ENCODE assay signal across 40 cellular contexts in the genomic region with DNA sequence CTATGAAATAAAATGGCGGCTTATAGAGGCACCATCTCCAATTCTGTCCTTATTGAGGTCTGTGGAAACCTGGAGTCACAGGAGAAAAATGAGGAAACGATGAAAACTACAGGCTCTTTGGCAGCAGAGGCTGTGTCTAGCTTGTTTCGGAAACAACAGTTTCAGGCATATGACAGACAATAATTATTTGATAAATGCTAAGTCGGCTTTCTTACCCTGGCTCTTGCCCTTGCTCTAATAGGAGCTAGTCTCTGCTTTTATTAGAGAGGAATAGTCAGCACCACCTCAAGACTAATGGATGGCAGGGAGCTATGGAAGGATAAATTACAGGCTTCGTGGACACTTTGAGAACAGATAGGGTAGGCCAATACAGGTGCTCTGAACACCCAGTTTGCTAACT.
"Had no signal": no experiment of that assay in that cellular context is flagged by ENCODE, and none has a peak within 500 bp of the region (broad histone marks: within the 10 kb centered on the region; RNA-seq: fewer than 3 reads in every experiment).

No MANE protein-coding gene starts in this region.

- DNase-seq: activated B cell treated with CpG ODN at 0.5 μM for 24 hours; activated CD4-positive, alpha-beta memory T cell treated with anti-CD3 and anti-CD28 coated beads for 36 hours; activated CD4-positive, alpha-beta T cell treated with anti-CD3 and anti-CD28 coated beads for 1 hour; activated CD4-positive, alpha-beta T cell treated with anti-CD3 and anti-CD28 coated beads for 4 hours; activated CD4-positive, alpha-beta T cell treated with anti-CD3 and anti-CD28 coated beads, Interleukin-2, amount 10 ng/mL, durations not matched to agents 24 days and 14 days; activated CD4-positive, alpha-beta T cell treated with anti-CD3 and anti-CD28 coated beads, Interleukin-2, amount 50 U/mL, for 1 hour; activated CD4-positive, alpha-beta T cell treated with anti-CD3 and anti-CD28 coated beads, Interleukin-2, amount 50 U/mL, for 4 hours; activated CD8-positive, alpha-beta memory T cell treated with anti-CD3 and anti-CD28 coated beads, Interleukin-2, amount 50 U/mL, for 4 hours; activated CD8-positive, alpha-beta T cell treated with anti-CD3 and anti-CD28 coated beads for 36 hours; activated effector memory CD4-positive, alpha-beta T cell treated with anti-CD3 and anti-CD28 coated beads, Interleukin-2, amount 50 U/mL, for 16 hours; activated gamma-delta T cell treated with Interleukin-2 at 50 U/mL for 16 hours; activated naive CD4-positive, alpha-beta T cell; activated naive CD4-positive, alpha-beta T cell treated with anti-CD3 and anti-CD28 coated beads for 36 hours; activated naive CD4-positive, alpha-beta T cell treated with anti-CD3 and anti-CD28 coated beads, Interleukin-2, amount 50 U/mL, for 16 hours; activated naive CD8-positive, alpha-beta T cell treated with anti-CD3 and anti-CD28 coated beads for 36 hours; activated T-cell treated with anti-CD3 and anti-CD28 coated beads for 4 hours; activated T-cell treated with anti-CD3 and anti-CD28 coated beads, Interleukin-2, amount 50 U/mL, for 1 hour; activated T-cell treated with anti-CD3 and anti-CD28 coated beads, Interleukin-2, amount 50 U/mL, for 4 hours; activated T-cell treated with anti-CD3 and anti-CD28 coated beads, Interleukin-2, amount 50 U/mL, for 72 hours; adrenal gland; amygdala; anterior cingulate cortex; caudate nucleus; cerebellar nuclear complex; T-helper 1 cell; T-helper 2 cell; T-helper 9 cell had no signal

- H3K4me3 Mint-ChIP-seq: activated B cell treated with CpG ODN at 0.5 μM for 24 hours; activated CD4-positive, alpha-beta memory T cell treated with anti-CD3 and anti-CD28 coated beads for 36 hours; activated CD4-positive, alpha-beta T cell treated with anti-CD3 and anti-CD28 coated beads, Interleukin-2, amount 10 ng/mL, durations not matched to agents 24 days and 14 days; activated CD8-positive, alpha-beta T cell treated with anti-CD3 and anti-CD28 coated beads for 36 hours; activated naive CD4-positive, alpha-beta T cell treated with anti-CD3 and anti-CD28 coated beads for 36 hours; activated naive CD8-positive, alpha-beta T cell treated with anti-CD3 and anti-CD28 coated beads for 36 hours; activated T-cell treated with anti-CD3 and anti-CD28 coated beads, Interleukin-2, amount 50 U/mL, for 4 hours; activated T-cell treated with anti-CD3 and anti-CD28 coated beads, Interleukin-2, amount 50 U/mL, for 72 hours; activated T-helper 1 cell treated with anti-CD3 and anti-CD28 coated beads, Interleukin-12 subunit alpha, Interleukin-12 subunit beta, Interleukin-2, Interleukin-4 antibody, amounts not matched to agents 30 ng/mL and 10 ng/mL and 1 ng/mL, durations not matched to agents 14 hours and 24 hours and 36 hours; activated T-helper 17 cell treated with anti-CD3 and anti-CD28 coated beads, Interleukin-2, amount 50 U/mL, for 72 hours; brain; central memory CD8-positive, alpha-beta T cell; T-helper 1 cell treated with Interleukin-12 subunit alpha and Interleukin-12 subunit beta and Interleukin-4 antibody, amounts not matched to agents 30 μg/mL and 1 μg/mL, for 36 hours; T-helper 2 cell treated with Interferon-gamma antibody and Interleukin-4, amounts not matched to agents 5 μg/mL and 100 μg/mL, for 36 hours had no signal

- H3K27ac Mint-ChIP-seq: activated B cell treated with CpG ODN at 0.5 μM for 24 hours; activated CD4-positive, alpha-beta memory T cell treated with anti-CD3 and anti-CD28 coated beads for 36 hours; activated CD4-positive, alpha-beta T cell treated with anti-CD3 and anti-CD28 coated beads, Interleukin-2, amount 10 ng/mL, durations not matched to agents 24 days and 14 days; activated CD8-positive, alpha-beta T cell treated with anti-CD3 and anti-CD28 coated beads for 36 hours; activated naive CD4-positive, alpha-beta T cell treated with anti-CD3 and anti-CD28 coated beads for 36 hours; activated naive CD4-positive, alpha-beta T cell treated with anti-CD3 and anti-CD28 coated beads, Interleukin-2, amount 50 U/mL, for 72 hours; activated naive CD8-positive, alpha-beta T cell treated with anti-CD3 and anti-CD28 coated beads for 36 hours; activated T-cell treated with anti-CD3 and anti-CD28 coated beads, Interleukin-2, amount 50 U/mL, for 72 hours; activated T-helper 1 cell treated with anti-CD3 and anti-CD28 coated beads, Interleukin-12 subunit alpha, Interleukin-12 subunit beta, Interleukin-2, Interleukin-4 antibody, amounts not matched to agents 30 ng/mL and 10 ng/mL and 1 ng/mL, durations not matched to agents 14 hours and 24 hours and 36 hours; activated T-helper 17 cell treated with anti-CD3 and anti-CD28 coated beads, Interleukin-2, amount 50 U/mL, for 72 hours; brain; T-helper 1 cell treated with Interleukin-12 subunit alpha and Interleukin-12 subunit beta and Interleukin-4 antibody, amounts not matched to agents 30 μg/mL and 1 μg/mL, for 36 hours; T-helper 2 cell treated with Interferon-gamma antibody and Interleukin-4, amounts not matched to agents 5 μg/mL and 100 μg/mL, for 36 hours had no signal

- ATAC-seq: activated CD4-positive, CD25-positive, alpha-beta regulatory T cell treated with anti-CD3 and anti-CD28 coated beads, Interleukin-2, amount 50 U/mL, for 24 hours; activated CD8-positive, alpha-beta T cell treated with anti-CD3 and anti-CD28 coated beads for 36 hours; activated naive CD4-positive, alpha-beta T cell treated with anti-CD3 and anti-CD28 coated beads, Interleukin-2, amount 50 U/mL, for 72 hours; activated T-cell treated with anti-CD3 and anti-CD28 coated beads, Interleukin-2, amount 50 U/mL, for 4 hours; activated T-cell treated with anti-CD3 and anti-CD28 coated beads, Interleukin-2, amount 50 U/mL, for 72 hours; activated T-helper 17 cell treated with anti-CD3 and anti-CD28 coated beads, Interleukin-2, amount 50 U/mL, for 72 hours had no signal

- H3K4me3 ChIP-seq: adrenal gland, ascending aorta, cardiac muscle cell had no signal

- H3K27me3 Mint-ChIP-seq: activated B cell treated with CpG ODN at 0.5 μM for 24 hours; activated CD4-positive, alpha-beta memory T cell treated with anti-CD3 and anti-CD28 coated beads for 36 hours; activated CD4-positive, alpha-beta T cell treated with anti-CD3 and anti-CD28 coated beads, Interleukin-2, amount 10 ng/mL, durations not matched to agents 24 days and 14 days; activated CD8-positive, alpha-beta T cell treated with anti-CD3 and anti-CD28 coated beads for 36 hours; activated naive CD8-positive, alpha-beta T cell treated with anti-CD3 and anti-CD28 coated beads for 36 hours; activated T-helper 17 cell treated with anti-CD3 and anti-CD28 coated beads, Interleukin-2, amount 50 U/mL, for 72 hours; brain; central memory CD8-positive, alpha-beta T cell had no signal

- H3K9me3 ChIP-seq: adrenal gland, ascending aorta had no signal

- H3K9me3 Mint-ChIP-seq: activated B cell treated with CpG ODN at 0.5 μM for 24 hours; activated CD4-positive, alpha-beta memory T cell treated with anti-CD3 and anti-CD28 coated beads for 36 hours; activated CD4-positive, alpha-beta T cell treated with anti-CD3 and anti-CD28 coated beads, Interleukin-2, amount 10 ng/mL, durations not matched to agents 24 days and 14 days; activated CD8-positive, alpha-beta T cell treated with anti-CD3 and anti-CD28 coated beads for 36 hours; activated naive CD4-positive, alpha-beta T cell treated with anti-CD3 and anti-CD28 coated beads for 36 hours; activated naive CD8-positive, alpha-beta T cell treated with anti-CD3 and anti-CD28 coated beads for 36 hours; activated T-cell treated with anti-CD3 and anti-CD28 coated beads, Interleukin-2, amount 50 U/mL, for 4 hours; activated T-cell treated with anti-CD3 and anti-CD28 coated beads, Interleukin-2, amount 50 U/mL, for 72 hours; activated T-helper 1 cell treated with anti-CD3 and anti-CD28 coated beads, Interleukin-12 subunit alpha, Interleukin-12 subunit beta, Interleukin-2, Interleukin-4 antibody, amounts not matched to agents 30 ng/mL and 10 ng/mL and 1 ng/mL, durations not matched to agents 14 hours and 24 hours and 36 hours; activated T-helper 17 cell treated with anti-CD3 and anti-CD28 coated beads, Interleukin-2, amount 50 U/mL, for 72 hours; brain; central memory CD8-positive, alpha-beta T cell; T-helper 1 cell treated with Interleukin-12 subunit alpha and Interleukin-12 subunit beta and Interleukin-4 antibody, amounts not matched to agents 30 μg/mL and 1 μg/mL, for 36 hours; T-helper 2 cell treated with Interferon-gamma antibody and Interleukin-4, amounts not matched to agents 5 μg/mL and 100 μg/mL, for 36 hours had no signal

- H3K4me1 Mint-ChIP-seq: brain had no signal

- H3K27me3 ChIP-seq: adrenal gland, ascending aorta, cardiac muscle cell had no signal

- FAIRE-seq: bronchial epithelial cell, TTC549 had no signal

- H3K27ac ChIP-seq: adrenal gland, ascending aorta, cardiac muscle cell, VCaP had no signal
